ENCODE assay signal across 1 cellular context in the genomic region with DNA sequence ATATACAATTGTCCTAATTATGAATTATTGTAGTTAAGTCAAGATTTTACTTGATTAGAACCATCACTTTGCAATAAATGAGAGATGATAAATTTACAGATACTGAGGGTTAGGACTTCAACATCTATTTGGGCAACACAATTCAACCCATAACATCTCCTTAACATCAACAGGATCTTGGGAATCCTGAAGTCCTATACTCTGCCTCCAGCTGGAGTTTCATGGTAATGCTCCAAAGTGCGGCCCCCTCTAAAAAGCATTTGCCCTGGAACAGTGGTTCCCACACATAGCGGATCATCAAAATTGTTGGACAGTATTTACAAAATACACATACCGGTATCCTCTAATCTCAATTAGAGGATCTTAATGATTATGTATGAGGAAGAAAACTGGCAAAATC.
TF ChIP-seq lines count a peak whose summit lies in the region.

No MANE protein-coding gene starts in this region.

TF ChIP-seq in GM23338, 12 proteins besides CTCF, POLR2A, EP300 and RAD21 (continued from another document):
- TF ChIP-seq STAT1 (IDR thresholded peaks at IDR 0.05; ENCODE audit: unreplicated experiment) (no peak), ZNF331 (CRISPR knock-in tag; IDR thresholded peaks at IDR 0.05; ENCODE audit: low read depth) (no peak), EZH2phosphoT487 (IDR thresholded peaks at IDR 0.05; ENCODE audit: unreplicated experiment) (no peak), CREB1 (CRISPR knock-in tag; IDR thresholded peaks at IDR 0.05; ENCODE audit: low read depth) (no peak), NANOG (IDR thresholded peaks at IDR 0.05; ENCODE audit: borderline replicate concordance) (no peak), ZNF114 (CRISPR knock-in tag; IDR thresholded peaks at IDR 0.05) (no peak), REST (IDR thresholded peaks at IDR 0.05; ENCODE audit: unreplicated experiment) (no peak), POLR2AphosphoS5 (IDR thresholded peaks at IDR 0.05; ENCODE audit: low read depth) (no peak), JUNB (IDR thresholded peaks at IDR 0.05; ENCODE audit: unreplicated experiment) (no peak)
- TF ChIP-seq, protein P1, sequence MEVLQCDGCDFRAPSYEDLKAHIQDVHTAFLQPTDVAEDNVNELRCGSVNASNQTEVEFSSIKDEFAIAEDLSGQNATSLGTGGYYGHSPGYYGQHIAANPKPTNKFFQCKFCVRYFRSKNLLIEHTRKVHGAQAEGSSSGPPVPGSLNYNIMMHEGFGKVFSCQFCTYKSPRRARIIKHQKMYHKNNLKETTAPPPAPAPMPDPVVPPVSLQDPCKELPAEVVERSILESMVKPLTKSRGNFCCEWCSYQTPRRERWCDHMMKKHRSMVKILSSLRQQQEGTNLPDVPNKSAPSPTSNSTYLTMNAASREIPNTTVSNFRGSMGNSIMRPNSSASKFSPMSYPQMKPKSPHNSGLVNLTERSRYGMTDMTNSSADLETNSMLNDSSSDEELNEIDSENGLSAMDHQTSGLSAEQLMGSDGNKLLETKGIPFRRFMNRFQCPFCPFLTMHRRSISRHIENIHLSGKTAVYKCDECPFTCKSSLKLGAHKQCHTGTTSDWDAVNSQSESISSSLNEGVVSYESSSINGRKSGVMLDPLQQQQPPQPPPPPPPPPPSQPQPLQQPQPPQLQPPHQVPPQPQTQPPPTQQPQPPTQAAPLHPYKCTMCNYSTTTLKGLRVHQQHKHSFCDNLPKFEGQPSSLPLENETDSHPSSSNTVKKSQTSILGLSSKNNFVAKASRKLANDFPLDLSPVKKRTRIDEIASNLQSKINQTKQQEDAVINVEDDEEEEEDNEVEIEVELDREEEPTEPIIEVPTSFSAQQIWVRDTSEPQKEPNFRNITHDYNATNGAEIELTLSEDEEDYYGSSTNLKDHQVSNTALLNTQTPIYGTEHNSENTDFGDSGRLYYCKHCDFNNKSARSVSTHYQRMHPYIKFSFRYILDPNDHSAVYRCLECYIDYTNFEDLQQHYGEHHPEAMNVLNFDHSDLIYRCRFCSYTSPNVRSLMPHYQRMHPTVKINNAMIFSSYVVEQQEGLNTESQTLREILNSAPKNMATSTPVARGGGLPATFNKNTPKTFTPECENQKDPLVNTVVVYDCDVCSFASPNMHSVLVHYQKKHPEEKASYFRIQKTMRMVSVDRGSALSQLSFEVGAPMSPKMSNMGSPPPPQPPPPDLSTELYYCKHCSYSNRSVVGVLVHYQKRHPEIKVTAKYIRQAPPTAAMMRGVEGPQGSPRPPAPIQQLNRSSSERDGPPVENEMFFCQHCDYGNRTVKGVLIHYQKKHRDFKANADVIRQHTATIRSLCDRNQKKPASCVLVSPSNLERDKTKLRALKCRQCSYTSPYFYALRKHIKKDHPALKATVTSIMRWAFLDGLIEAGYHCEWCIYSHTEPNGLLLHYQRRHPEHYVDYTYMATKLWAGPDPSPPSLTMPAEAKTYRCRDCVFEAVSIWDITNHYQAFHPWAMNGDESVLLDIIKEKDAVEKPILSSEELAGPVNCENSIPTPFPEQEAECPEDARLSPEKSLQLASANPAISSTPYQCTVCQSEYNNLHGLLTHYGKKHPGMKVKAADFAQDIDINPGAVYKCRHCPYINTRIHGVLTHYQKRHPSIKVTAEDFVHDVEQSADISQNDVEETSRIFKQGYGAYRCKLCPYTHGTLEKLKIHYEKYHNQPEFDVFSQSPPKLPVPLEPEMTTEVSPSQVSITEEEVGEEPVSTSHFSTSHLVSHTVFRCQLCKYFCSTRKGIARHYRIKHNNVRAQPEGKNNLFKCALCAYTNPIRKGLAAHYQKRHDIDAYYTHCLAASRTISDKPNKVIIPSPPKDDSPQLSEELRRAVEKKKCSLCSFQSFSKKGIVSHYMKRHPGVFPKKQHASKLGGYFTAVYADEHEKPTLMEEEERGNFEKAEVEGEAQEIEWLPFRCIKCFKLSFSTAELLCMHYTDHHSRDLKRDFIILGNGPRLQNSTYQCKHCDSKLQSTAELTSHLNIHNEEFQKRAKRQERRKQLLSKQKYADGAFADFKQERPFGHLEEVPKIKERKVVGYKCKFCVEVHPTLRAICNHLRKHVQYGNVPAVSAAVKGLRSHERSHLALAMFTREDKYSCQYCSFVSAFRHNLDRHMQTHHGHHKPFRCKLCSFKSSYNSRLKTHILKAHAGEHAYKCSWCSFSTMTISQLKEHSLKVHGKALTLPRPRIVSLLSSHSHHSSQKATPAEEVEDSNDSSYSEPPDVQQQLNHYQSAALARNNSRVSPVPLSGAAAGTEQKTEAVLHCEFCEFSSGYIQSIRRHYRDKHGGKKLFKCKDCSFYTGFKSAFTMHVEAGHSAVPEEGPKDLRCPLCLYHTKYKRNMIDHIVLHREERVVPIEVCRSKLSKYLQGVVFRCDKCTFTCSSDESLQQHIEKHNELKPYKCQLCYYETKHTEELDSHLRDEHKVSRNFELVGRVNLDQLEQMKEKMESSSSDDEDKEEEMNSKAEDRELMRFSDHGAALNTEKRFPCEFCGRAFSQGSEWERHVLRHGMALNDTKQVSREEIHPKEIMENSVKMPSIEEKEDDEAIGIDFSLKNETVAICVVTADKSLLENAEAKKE (CRISPR knock-in tag; IDR thresholded peaks at IDR 0.05) = no peak
- TF ChIP-seq, protein P2, sequence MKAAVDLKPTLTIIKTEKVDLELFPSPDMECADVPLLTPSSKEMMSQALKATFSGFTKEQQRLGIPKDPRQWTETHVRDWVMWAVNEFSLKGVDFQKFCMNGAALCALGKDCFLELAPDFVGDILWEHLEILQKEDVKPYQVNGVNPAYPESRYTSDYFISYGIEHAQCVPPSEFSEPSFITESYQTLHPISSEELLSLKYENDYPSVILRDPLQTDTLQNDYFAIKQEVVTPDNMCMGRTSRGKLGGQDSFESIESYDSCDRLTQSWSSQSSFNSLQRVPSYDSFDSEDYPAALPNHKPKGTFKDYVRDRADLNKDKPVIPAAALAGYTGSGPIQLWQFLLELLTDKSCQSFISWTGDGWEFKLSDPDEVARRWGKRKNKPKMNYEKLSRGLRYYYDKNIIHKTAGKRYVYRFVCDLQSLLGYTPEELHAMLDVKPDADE (IDR thresholded peaks at IDR 0.05) = no peak
